In genomic region chr14:77141592-77142288, GRCh38 we compare ENCODE assay signal across 9 cellular contexts. TPM values are rescaled to one million over a fixed set of nuclear protein-coding genes. Genes with fewer than 3 reads are reported as not detected.
DNase-seq lines count a peak whose midpoint lies in the region; ATAC-seq, FAIRE-seq and TF ChIP-seq lines count a peak whose summit lies in the region.
"Had no signal": no experiment of that assay in that cellular context is flagged by ENCODE, and none has a peak within 500 bp of the region (broad histone marks: within the 10 kb centered on the region; RNA-seq: fewer than 3 reads in every experiment).

TSS of gene ZDHHC22 (minus strand) at chr14:77141791. CDS start at chr14:77139738, 2,053 bp downstream.

- 2 to 5% (median 3%) methylated on average over 17 to 36 of the region's 36 CpGs for WGBS in small intestine, 3 donors

- in situ Hi-C loops in gastrocnemius medialis (cut with MboI; ENCODE audit: low sequenced_read_pairs in 4 of 4), result no loop called here

- H3K27ac ChIP-seq in GM23338 (ENCODE audit: low read depth), result peak within 1 kb of the TSS; percentile 91
- H3K27ac ChIP-seq in gastrocnemius medialis, result no peak within 1 kb of the TSS
- H3K27ac ChIP-seq in small intestine (ENCODE audit: low read depth in 1 of 2, low read length in 1 of 2), result no peak within 1 kb of the TSS
- H3K27ac ChIP-seq: KMS-11 had no signal

- peaks cover 9% of the 10 kb centered on the region for H3K36me3 ChIP-seq in GM23338 (ENCODE audit: insufficient read depth)
- no peaks in the 10 kb centered on the region for H3K36me3 ChIP-seq in NT2/D1 (ENCODE audit: insufficient read depth, insufficient read length, low read length)
- no peaks in the 10 kb centered on the region for H3K36me3 ChIP-seq in gastrocnemius medialis
- H3K36me3 ChIP-seq in small intestine (ENCODE audit: control insufficient read depth in 2 of 2, insufficient read depth in 2 of 2, low read length in 2 of 2), result no peaks in the 10 kb centered on the region

- no peak for TF ChIP-seq CTCF in GM23338 (conservative IDR thresholded peaks at IDR 0.05; ENCODE audit: low read depth in 2 of 2)
- TF ChIP-seq CTCF in glutamatergic neuron (IDR thresholded peaks at IDR 0.05; ENCODE audit: partially characterized antibody, unreplicated experiment), result no peak
- TF ChIP-seq CTCF in gastrocnemius medialis (IDR thresholded peaks at IDR 0.05 in 4 of 5, conservative IDR thresholded peaks at IDR 0.05 in 1 of 5), result no peak

- H3F3A ChIP-seq in GM23338 (replicated peaks; ENCODE audit: low read depth), result peaks cover 9% of the 10 kb centered on the region

- H3K9me3 ChIP-seq in NT2/D1 (ENCODE audit: insufficient read depth, low read length) (no peaks in the 10 kb centered on the region), gastrocnemius medialis (no peaks in the 10 kb centered on the region), small intestine (ENCODE audit: control insufficient read depth, low read depth) (no peaks in the 10 kb centered on the region)

- H4K20me1 ChIP-seq in GM23338 (replicated peaks; ENCODE audit: insufficient read depth), result peaks cover 23% of the 10 kb centered on the region

- H3K4me3 ChIP-seq in GM23338 (peak within 1 kb of the TSS; percentile 93), NT2/D1 (ENCODE audit: insufficient read length, low read depth) (peak within 1 kb of the TSS; percentile 54), gastrocnemius medialis (peak within 1 kb of the TSS; percentile 42 to 54 (median 50)), small intestine (ENCODE audit: low read depth in 1 of 2, low read length in 2 of 2) (no peak within 1 kb of the TSS)

- H3K4me1 Mint-ChIP-seq in GM23338 (peaks cover 59% of the 10 kb centered on the region), glutamatergic neuron (ENCODE audit: low read depth, unreplicated experiment) (peaks cover 48% of the 10 kb centered on the region)

- DNase-seq in GM23338 (ENCODE audit: low spot score), result peak; percentile 79
- DNase-seq in NT2/D1 (ENCODE audit: low read depth, low spot score), result no peak
- peak; percentile 74 for DNase-seq in glutamatergic neuron
- DNase-seq in gastrocnemius medialis, result no peak
- no peak for DNase-seq in small intestine
- no peak for DNase-seq in NCI-H1436 (lab: John Stamatoyannopoulos, UW)

- H3K9me2 ChIP-seq in GM23338 (ENCODE audit: insufficient read depth), result no peaks in the 10 kb centered on the region

- H3K4me3 Mint-ChIP-seq in GM23338 (peak within 1 kb of the TSS; percentile 94), glutamatergic neuron (ENCODE audit: unreplicated experiment) (peak within 1 kb of the TSS; percentile 97)

- peak; percentile 32 for ATAC-seq in GM23338
- ATAC-seq in gastrocnemius medialis, result no peak
- ATAC-seq in GM18511 (IDR thresholded peaks at IDR 0.05; ENCODE audit: unreplicated experiment), result no peak
- no peak for ATAC-seq in GM21515 (IDR thresholded peaks at IDR 0.05; ENCODE audit: unreplicated experiment)

- H3K4me1 ChIP-seq in GM23338 (ENCODE audit: insufficient read depth) (peaks cover 60% of the 10 kb centered on the region), NT2/D1 (ENCODE audit: insufficient read depth, insufficient read length) (peaks cover 16% of the 10 kb centered on the region), gastrocnemius medialis (peaks cover 10 to 23% of the 10 kb centered on the region in 2 donors), small intestine (ENCODE audit: control insufficient read depth in 2 of 2, insufficient read depth in 1 of 2, low read depth in 1 of 2, low read length in 1 of 2) (no peaks in the 10 kb centered on the region)

- TF ChIP-seq POLR2A in gastrocnemius medialis (IDR thresholded peaks at IDR 0.05), result no peak

- intact Hi-C loops in gastrocnemius medialis (cut with DNase I; ENCODE audit: low total_unique reads), result no loop called here

- H2AFZ ChIP-seq in GM23338, result peak within 1 kb of the TSS; percentile 89

- peak within 1 kb of the TSS; percentile 78 for H3K9ac ChIP-seq in NT2/D1 (ENCODE audit: insufficient read length, low read depth)
- H3K9ac ChIP-seq: KMS-11 had no signal

- H3K9me3 Mint-ChIP-seq in GM23338 (no peaks in the 10 kb centered on the region; the same call in 2 of the 3 replicates), glutamatergic neuron (ENCODE audit: unreplicated experiment) (peaks cover 27% of the 10 kb centered on the region)

- peaks cover 49% of the 10 kb centered on the region for H3K79me2 ChIP-seq in GM23338 (replicated peaks; ENCODE audit: insufficient read depth)

- H3K36me3 Mint-ChIP-seq in GM23338 (ENCODE audit: low read depth), result peaks cover 24% of the 10 kb centered on the region
- no peaks in the 10 kb centered on the region for H3K36me3 Mint-ChIP-seq in glutamatergic neuron (ENCODE audit: unreplicated experiment)

- H3K4me2 ChIP-seq in GM23338, result peak within 1 kb of the TSS; percentile 91
- H3K4me2 ChIP-seq: KMS-11 had no signal

- H3K27me3 Mint-ChIP-seq in GM23338 (ENCODE audit: insufficient read depth, low read depth, poor library complexity) (peaks cover 24% of the 10 kb centered on the region), glutamatergic neuron (ENCODE audit: unreplicated experiment) (peaks cover 27% of the 10 kb centered on the region)

- H3K27me3 ChIP-seq in GM23338 (ENCODE audit: insufficient read depth), result no peaks in the 10 kb centered on the region
- H3K27me3 ChIP-seq in NT2/D1 (ENCODE audit: insufficient read depth, insufficient read length), result peaks cover 32% of the 10 kb centered on the region
- H3K27me3 ChIP-seq in gastrocnemius medialis, result peaks cover 57 to 65% (median 62%) of the 10 kb centered on the region in 3 donors
- H3K27me3 ChIP-seq in small intestine (ENCODE audit: control insufficient read depth in 2 of 2, insufficient read depth in 2 of 2, low read length in 2 of 2), result peaks cover 22 to 37% of the 10 kb centered on the region in 2 donors

- no peak for FAIRE-seq in small intestine (lab: Jason Lieb, UNC)

- H3K27ac Mint-ChIP-seq in GM23338 (peak within 1 kb of the TSS; percentile 90), glutamatergic neuron (ENCODE audit: unreplicated experiment) (peak within 1 kb of the TSS; percentile 98)

TF ChIP-seq in GM23338, 12 proteins besides CTCF, POLR2A, EP300 and RAD21:
- TF ChIP-seq JUNB (IDR thresholded peaks at IDR 0.05; ENCODE audit: unreplicated experiment) (no peak), POLR2AphosphoS5 (IDR thresholded peaks at IDR 0.05; ENCODE audit: low read depth) (peak; percentile 36; the same call in 1 of the 2 replicates)

RNA-seq across cellular contexts. Expression of gene ZDHHC22, which starts in this region (rescaled TPM):
- total RNA-seq in GM23338 (2014; rRNA removed; shearing (Covaris generic)), result 29.3 and 32.1 TPM in 2 replicates
- polyA plus RNA-seq in GM23338 (2016; fragmentation: Nextera tagmentation; extraction: Ambion mirVana) (14.7 and 17.6 TPM in 2 replicates), small intestine (under 1 TPM in 1 of 3 donors, not detected in 2; 0.33 TPM)
- total RNA-seq in glutamatergic neuron (ENCODE audit: unreplicated experiment) (77.3 TPM), gastrocnemius medialis (not detected)

Comparison
In these comparisons a context has a peak if more than half of its experiments do, and no peak if none do; other contexts are left out.
1. RNA of gene ZDHHC22 (total RNA-seq): 77.3 TPM in glutamatergic neuron (single experiment) and 29.3 to 32.1 TPM in GM23338; not detected in gastrocnemius medialis; every median in the first group is over 10 times any median in the second.
2. RNA of gene ZDHHC22 (polyA plus RNA-seq): 14.7 to 17.6 TPM in GM23338; 0.33 TPM in small intestine; every median in the first group is over 10 times any median in the second.
3. DNase-seq: peak in GM23338 (single experiment) and glutamatergic neuron (single experiment); none in NT2/D1 (single experiment), gastrocnemius medialis (0 of 2), small intestine (single experiment) and NCI-H1436 (single experiment).
4. H3K4me3 ChIP-seq: peak in GM23338 (single experiment), NT2/D1 (single experiment) and gastrocnemius medialis (4 of 4); none in small intestine (0 of 2).